ENCODE assay signal across 8 cellular contexts in genomic region chr11:606245-606644, GRCh38. TPM values are rescaled to one million over a fixed set of nuclear protein-coding genes. Genes with fewer than 3 reads are reported as not detected.
A peak's percentile ranks its signal among the peaks of the same experiment; 100 is the strongest.
DNase-seq lines count a peak whose midpoint lies in the region; ATAC-seq lines count a peak whose summit lies in the region.
"Had no signal": no experiment of that assay in that cellular context is flagged by ENCODE, and none has a peak within 500 bp of the region (broad histone marks: within the 10 kb centered on the region; RNA-seq: fewer than 3 reads in every experiment).

No MANE protein-coding gene starts in this region.

- no peak overlapping the region for H3K4me2 ChIP-seq in GM23248 (ENCODE audit: unreplicated experiment)

- H3K4me3 ChIP-seq in GM23248, result no peak overlapping the region

- no peak overlapping the region for H3K27ac ChIP-seq in GM23248
- H3K27ac ChIP-seq: WERI-Rb-1 had no signal

- H3K79me2 ChIP-seq in GM23248 (ENCODE audit: insufficient read depth), result peaks cover 10% of the 10 kb centered on the region; the same call in 1 of the 2 replicates

- peaks cover 19% of the 10 kb centered on the region; the same call in 1 of the 2 replicates for H3K36me3 ChIP-seq in GM23248 (ENCODE audit: low read depth)

- H3K9me2 ChIP-seq in GM23248 (ENCODE audit: insufficient read depth), result no peaks in the 10 kb centered on the region

- H3K4me1 ChIP-seq in GM23248 (ENCODE audit: insufficient read depth), result no peaks in the 10 kb centered on the region

- H3K9me3 ChIP-seq in GM23248 (ENCODE audit: low read depth), result no peaks in the 10 kb centered on the region

- in situ Hi-C loops in GM23248 (cut with MboI), result no loop called here

- H2AFZ ChIP-seq in GM23248, result no peak overlapping the region

- DNase-seq in GM23248, result peak; percentile 68
- DNase-seq in cerebellar nuclear complex (lab: John Stamatoyannopoulos, UW), result peak; percentile 64 to 83
- peak; percentile 22 for DNase-seq in medulla oblongata (ENCODE audit: extremely low spot score)
- no peak for DNase-seq in AG08395 (ENCODE audit: low spot score)
- no peak for DNase-seq in GOT3 (lab: John Stamatoyannopoulos, UW)
- DNase-seq: WERI-Rb-1 had no signal

- ATAC-seq in HG03378 (IDR thresholded peaks at IDR 0.05; ENCODE audit: unreplicated experiment), result no peak

- H3K9ac ChIP-seq in GM23248, result no peak overlapping the region

- no peaks in the 10 kb centered on the region for H3F3A ChIP-seq in GM23248 (ENCODE audit: insufficient read depth)

- H3K27me3 ChIP-seq in GM23248 (replicated peaks; ENCODE audit: insufficient read depth), result no peaks in the 10 kb centered on the region

- WGBS in GM23248 (ENCODE audit: low coverage in 1 of 2, low lambda C conversion rate in 2 of 2, missing lambda C conversion rate in 2 of 2), 2 experiments, result 69 to 71% methylated on average over 13 to 15 of the region's 19 CpGs

- no peaks in the 10 kb centered on the region for H4K20me1 ChIP-seq in GM23248 (ENCODE audit: insufficient read depth)

RNA-seq across cellular contexts. Expression of gene IRF7, which starts 9.5 kb away (rescaled TPM):
- 3.7 and 11.8 TPM in 2 replicates for total RNA-seq in GM23248 (2014; rRNA removed; shearing (Covaris generic))
- polyA plus RNA-seq in GM23248 (2016; fragmentation: Nextera tagmentation; extraction: Ambion mirVana), result 4.7 and 5.1 TPM in 2 replicates

RNA-seq across cellular contexts. Expression of gene CDHR5, which starts 18.5 kb away (rescaled TPM):
- total RNA-seq in GM23248 (2014; rRNA removed; shearing (Covaris generic)), result not detected in 2 replicates
- polyA plus RNA-seq in GM23248 (2016; fragmentation: Nextera tagmentation; extraction: Ambion mirVana), result not detected in 2 replicates

RNA-seq across cellular contexts. Expression of gene SCT, which starts 20.7 kb away (rescaled TPM):
- not detected in 2 replicates for total RNA-seq in GM23248 (2014; rRNA removed; shearing (Covaris generic))
- not detected in 2 replicates for polyA plus RNA-seq in GM23248 (2016; fragmentation: Nextera tagmentation; extraction: Ambion mirVana)
- polyA plus RNA-seq: adipose tissue had no signal

RNA-seq across cellular contexts. Expression of gene PHRF1, which starts 30.0 kb away (rescaled TPM):
- total RNA-seq in GM23248 (2014; rRNA removed; shearing (Covaris generic)), result 27.7 and 30.5 TPM in 2 replicates
- polyA plus RNA-seq in GM23248 (2016; fragmentation: Nextera tagmentation; extraction: Ambion mirVana), result 10.9 and 11.0 TPM in 2 replicates

RNA-seq across cellular contexts. Expression of gene DRD4, which starts 30.8 kb away (rescaled TPM):
- total RNA-seq in GM23248 (2014; rRNA removed; shearing (Covaris generic)), result not detected in 2 replicates
- not detected in 2 replicates for polyA plus RNA-seq in GM23248 (2016; fragmentation: Nextera tagmentation; extraction: Ambion mirVana)

Comparison
In these comparisons a context has a peak if more than half of its experiments do, and no peak if none do; other contexts are left out.
1. DNase-seq: peak in GM23248 (single experiment), cerebellar nuclear complex (2 of 2) and medulla oblongata (single experiment); none in AG08395 (single experiment) and GOT3 (single experiment).